17 cellular contexts compared by ENCODE assay signal in the genomic region with DNA sequence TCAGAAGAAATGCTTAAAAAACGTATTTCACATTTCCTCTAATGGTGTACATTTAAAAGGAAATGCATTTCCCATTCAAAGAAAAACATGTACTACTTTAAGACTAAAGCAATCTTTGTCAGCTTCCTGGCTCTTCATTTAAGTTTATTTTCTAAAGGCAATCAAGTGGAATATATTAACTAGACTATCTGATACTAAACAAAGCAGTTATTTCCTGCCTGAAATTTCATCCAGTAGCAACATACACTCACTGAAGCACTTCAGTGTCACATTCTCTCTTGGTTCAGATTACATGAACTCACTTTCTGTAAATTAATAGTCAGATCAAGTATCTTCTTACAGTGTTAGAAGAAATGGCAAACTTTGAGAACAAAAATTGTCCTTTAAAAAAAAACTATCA.
DNase-seq lines count a peak whose midpoint lies in the region; ATAC-seq and TF ChIP-seq lines count a peak whose summit lies in the region.
"Had no signal": no experiment of that assay in that cellular context is flagged by ENCODE, and none has a peak within 500 bp of the region (broad histone marks: within the 10 kb centered on the region; RNA-seq: fewer than 3 reads in every experiment).

No MANE protein-coding gene starts in this region.

- CTCF ChIA-PET in HEK293 (lab: Yijun Ruan, JAX): interaction anchor here (3.3 kb wide), 1 partner anchor 11 kb away, joined by 24 read pairs; no protein-coding TSS in a partner anchor

- H3K36me3 ChIP-seq in HEK293 (ENCODE audit: control insufficient read depth in 2 of 2, insufficient read depth in 1 of 2, low read length in 2 of 2) (no peaks in the 10 kb centered on the region), adipocyte (ENCODE audit: control insufficient read depth, insufficient read depth, low read length, severe bottlenecking) (no peaks in the 10 kb centered on the region)
- H3K36me3 ChIP-seq: pancreas had no signal

- H3K27me3 ChIP-seq in adipocyte (replicated peaks; ENCODE audit: control insufficient read depth, insufficient read depth, low read length): no peaks in the 10 kb centered on the region
- H3K27me3 ChIP-seq: pancreas had no signal

- TF ChIP-seq CTCF in HEK293 (tag by site-specific recombination; IDR thresholded peaks at IDR 0.05): no peak

- DNase-seq in NCI-H510A treated with DMSO at 0.1 percent for 48 hours (lab: John Stamatoyannopoulos, UW) (peak; percentile 24), NCI-H510A (lab: John Stamatoyannopoulos, UW) (no peak), adipocyte (ENCODE audit: low read depth) (peak; percentile 6), kidney tubule cell (ENCODE audit: low spot score) (peak; percentile 20)
- DNase-seq: activated T-cell treated with anti-CD3 and anti-CD28 coated beads, Interleukin-2, amount 50 U/mL, for 48 hours; effector memory CD8-positive, alpha-beta T cell; left ventricle myocardium superior; NCI-H2029; NCI-H774; pancreas; stimulated activated CD4-positive, alpha-beta T cell treated with anti-CD3 and anti-CD28 coated beads, Interleukin-4, amount 100 ng/mL, for 4 hours; stimulated activated CD8-positive, alpha-beta memory T cell treated with anti-CD3 and anti-CD28 coated beads, Interleukin-4, amount 100 ng/mL, for 48 hours had no signal

- H3K9me3 ChIP-seq in HEK293 (ENCODE audit: control insufficient read depth, insufficient read depth, low read depth, low read length): no peaks in the 10 kb centered on the region
- no peaks in the 10 kb centered on the region for H3K9me3 ChIP-seq in adipocyte (ENCODE audit: control insufficient read depth, low read length)
- H3K9me3 ChIP-seq: pancreas had no signal

- H3K4me1 ChIP-seq in HEK293 (ENCODE audit: control insufficient read depth, insufficient read depth, low read length) (peaks cover 17% of the 10 kb centered on the region), adipocyte (ENCODE audit: control insufficient read depth, insufficient read depth, low read length) (peaks cover 2% of the 10 kb centered on the region)

- POLR2A ChIA-PET in HEK293 (lab: Yijun Ruan, JAX): no interaction called here

- no peak overlapping the region for H3K9ac ChIP-seq in adipocyte (ENCODE audit: low read length)

- ATAC-seq in HG03280 (IDR thresholded peaks at IDR 0.05; ENCODE audit: unreplicated experiment) (no peak), HG02798 (IDR thresholded peaks at IDR 0.05; ENCODE audit: poor library complexity, unreplicated experiment) (no peak), HG02588 (IDR thresholded peaks at IDR 0.05; ENCODE audit: unreplicated experiment) (no peak)
- ATAC-seq: effector memory CD8-positive, alpha-beta T cell; left ventricle myocardium superior; pancreas had no signal

- H3K4me3 ChIP-seq in HEK293 (ENCODE audit: low read depth, low read length) (no peak overlapping the region), adipocyte (ENCODE audit: low read length) (no peak overlapping the region)
- H3K4me3 ChIP-seq: pancreas, skin epidermis had no signal

- H3K27ac ChIP-seq in HEK293 (ENCODE audit: extremely low read depth, low read depth, low read length): no peak overlapping the region
- H3K27ac ChIP-seq: pancreas, skin epidermis had no signal

TF ChIP-seq in HEK293, 187 proteins besides CTCF, POLR2A, EP300 and RAD21 (continues in another document):
- TF ChIP-seq KLF8 (tag by site-specific recombination; IDR thresholded peaks at IDR 0.05) (no peak), ZFP69B (tag by site-specific recombination; IDR thresholded peaks at IDR 0.05) (no peak), ZNF677 (tag by site-specific recombination; IDR thresholded peaks at IDR 0.05) (no peak), ZBTB8A (tag by site-specific recombination; IDR thresholded peaks at IDR 0.05) (no peak), ZNF426 (tag by site-specific recombination; IDR thresholded peaks at IDR 0.05) (no peak), ZNF416 (tag by site-specific recombination; IDR thresholded peaks at IDR 0.05) (no peak), ZNF366 (tag by site-specific recombination; conservative IDR thresholded peaks at IDR 0.05) (no peak; the same call in 1 of the 2 replicates), ZNF335 (tag by site-specific recombination; conservative IDR thresholded peaks at IDR 0.05) (no peak), ZNF394 (tag by site-specific recombination; IDR thresholded peaks at IDR 0.05; ENCODE audit: borderline replicate concordance) (no peak), ZNF514 (tag by site-specific recombination; IDR thresholded peaks at IDR 0.05) (no peak), YY2 (tag by site-specific recombination; IDR thresholded peaks at IDR 0.05) (no peak), ZNF16 (tag by site-specific recombination; IDR thresholded peaks at IDR 0.05; ENCODE audit: low read depth) (no peak), ZNF37A (tag by site-specific recombination; IDR thresholded peaks at IDR 0.05) (no peak), FEZF1 (tag by site-specific recombination; IDR thresholded peaks at IDR 0.05) (peak; percentile 72), ZNF292 (tag by site-specific recombination; IDR thresholded peaks at IDR 0.05; ENCODE audit: borderline replicate concordance, low read depth) (no peak), BCL11A (tag by site-specific recombination; IDR thresholded peaks at IDR 0.05; ENCODE audit: low read depth) (no peak), ZNF433 (tag by site-specific recombination; IDR thresholded peaks at IDR 0.05; ENCODE audit: low read depth) (no peak), SP2 (tag by site-specific recombination; IDR thresholded peaks at IDR 0.05) (no peak)
- TF ChIP-seq, protein P1, sequence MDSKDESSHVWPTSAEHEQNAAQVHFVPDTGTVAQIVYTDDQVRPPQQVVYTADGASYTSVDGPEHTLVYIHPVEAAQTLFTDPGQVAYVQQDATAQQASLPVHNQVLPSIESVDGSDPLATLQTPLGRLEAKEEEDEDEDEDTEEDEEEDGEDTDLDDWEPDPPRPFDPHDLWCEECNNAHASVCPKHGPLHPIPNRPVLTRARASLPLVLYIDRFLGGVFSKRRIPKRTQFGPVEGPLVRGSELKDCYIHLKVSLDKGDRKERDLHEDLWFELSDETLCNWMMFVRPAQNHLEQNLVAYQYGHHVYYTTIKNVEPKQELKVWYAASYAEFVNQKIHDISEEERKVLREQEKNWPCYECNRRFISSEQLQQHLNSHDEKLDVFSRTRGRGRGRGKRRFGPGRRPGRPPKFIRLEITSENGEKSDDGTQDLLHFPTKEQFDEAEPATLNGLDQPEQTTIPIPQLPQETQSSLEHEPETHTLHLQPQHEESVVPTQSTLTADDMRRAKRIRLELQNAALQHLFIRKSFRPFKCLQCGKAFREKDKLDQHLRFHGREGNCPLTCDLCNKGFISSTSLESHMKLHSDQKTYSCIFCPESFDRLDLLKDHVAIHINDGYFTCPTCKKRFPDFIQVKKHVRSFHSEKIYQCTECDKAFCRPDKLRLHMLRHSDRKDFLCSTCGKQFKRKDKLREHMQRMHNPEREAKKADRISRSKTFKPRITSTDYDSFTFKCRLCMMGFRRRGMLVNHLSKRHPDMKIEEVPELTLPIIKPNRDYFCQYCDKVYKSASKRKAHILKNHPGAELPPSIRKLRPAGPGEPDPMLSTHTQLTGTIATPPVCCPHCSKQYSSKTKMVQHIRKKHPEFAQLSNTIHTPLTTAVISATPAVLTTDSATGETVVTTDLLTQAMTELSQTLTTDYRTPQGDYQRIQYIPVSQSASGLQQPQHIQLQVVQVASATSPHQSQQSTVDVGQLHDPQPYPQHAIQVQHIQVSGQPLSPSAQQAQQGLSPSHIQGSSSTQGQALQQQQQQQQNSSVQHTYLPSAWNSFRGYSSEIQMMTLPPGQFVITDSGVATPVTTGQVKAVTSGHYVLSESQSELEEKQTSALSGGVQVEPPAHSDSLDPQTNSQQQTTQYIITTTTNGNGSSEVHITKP (tag by site-specific recombination; IDR thresholded peaks at IDR 0.05): no peak
- TF ChIP-seq, protein P2, sequence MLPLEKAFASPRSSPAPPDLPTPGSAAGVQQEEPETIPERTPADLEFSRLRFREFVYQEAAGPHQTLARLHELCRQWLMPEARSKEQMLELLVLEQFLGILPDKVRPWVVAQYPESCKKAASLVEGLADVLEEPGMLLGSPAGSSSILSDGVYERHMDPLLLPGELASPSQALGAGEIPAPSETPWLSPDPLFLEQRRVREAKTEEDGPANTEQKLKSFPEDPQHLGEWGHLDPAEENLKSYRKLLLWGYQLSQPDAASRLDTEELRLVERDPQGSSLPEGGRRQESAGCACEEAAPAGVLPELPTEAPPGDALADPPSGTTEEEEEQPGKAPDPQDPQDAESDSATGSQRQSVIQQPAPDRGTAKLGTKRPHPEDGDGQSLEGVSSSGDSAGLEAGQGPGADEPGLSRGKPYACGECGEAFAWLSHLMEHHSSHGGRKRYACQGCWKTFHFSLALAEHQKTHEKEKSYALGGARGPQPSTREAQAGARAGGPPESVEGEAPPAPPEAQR (tag by site-specific recombination; IDR thresholded peaks at IDR 0.05): no peak
- TF ChIP-seq, protein P3, sequence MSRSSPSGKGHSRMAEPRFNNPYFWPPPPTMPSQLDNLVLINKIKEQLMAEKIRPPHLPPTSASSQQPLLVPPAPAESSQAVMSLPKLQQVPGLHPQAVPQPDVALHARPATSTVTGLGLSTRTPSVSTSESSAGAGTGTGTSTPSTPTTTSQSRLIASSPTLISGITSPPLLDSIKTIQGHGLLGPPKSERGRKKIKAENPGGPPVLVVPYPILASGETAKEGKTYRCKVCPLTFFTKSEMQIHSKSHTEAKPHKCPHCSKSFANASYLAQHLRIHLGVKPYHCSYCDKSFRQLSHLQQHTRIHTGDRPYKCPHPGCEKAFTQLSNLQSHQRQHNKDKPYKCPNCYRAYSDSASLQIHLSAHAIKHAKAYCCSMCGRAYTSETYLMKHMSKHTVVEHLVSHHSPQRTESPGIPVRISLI (tag by site-specific recombination; IDR thresholded peaks at IDR 0.05): no peak
- TF ChIP-seq, protein P4, sequence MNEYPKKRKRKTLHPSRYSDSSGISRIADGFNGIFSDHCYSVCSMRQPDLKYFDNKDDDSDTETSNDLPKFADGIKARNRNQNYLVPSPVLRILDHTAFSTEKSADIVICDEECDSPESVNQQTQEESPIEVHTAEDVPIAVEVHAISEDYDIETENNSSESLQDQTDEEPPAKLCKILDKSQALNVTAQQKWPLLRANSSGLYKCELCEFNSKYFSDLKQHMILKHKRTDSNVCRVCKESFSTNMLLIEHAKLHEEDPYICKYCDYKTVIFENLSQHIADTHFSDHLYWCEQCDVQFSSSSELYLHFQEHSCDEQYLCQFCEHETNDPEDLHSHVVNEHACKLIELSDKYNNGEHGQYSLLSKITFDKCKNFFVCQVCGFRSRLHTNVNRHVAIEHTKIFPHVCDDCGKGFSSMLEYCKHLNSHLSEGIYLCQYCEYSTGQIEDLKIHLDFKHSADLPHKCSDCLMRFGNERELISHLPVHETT (tag by site-specific recombination; IDR thresholded peaks at IDR 0.05): no peak
